Comparison of ENCODE assay signal across 8 cellular contexts in genomic region chr12:95848575-95849388, GRCh38. TPM values are rescaled to one million over a fixed set of nuclear protein-coding genes. Genes with fewer than 3 reads are reported as not detected.
DNase-seq lines count a peak whose midpoint lies in the region; ATAC-seq, FAIRE-seq and TF ChIP-seq lines count a peak whose summit lies in the region.

No MANE protein-coding gene starts in this region.

- no peaks in the 10 kb centered on the region for H3F3A ChIP-seq in PC-9 (ENCODE audit: insufficient read depth, low read depth)

- no peaks in the 10 kb centered on the region for H3K9me1 ChIP-seq in keratinocyte (ENCODE audit: control insufficient read depth, extremely low read depth, insufficient read depth, low read length)

- no peak for DNase-seq in AG04449 (ENCODE audit: low read depth, low spot score)
- DNase-seq in H4 (ENCODE audit: low spot score), result peak; percentile 42
- peak; percentile 36 to 49 for DNase-seq in PC-9
- no peak for DNase-seq in keratinocyte (ENCODE audit: low read depth, low spot score)
- DNase-seq in cerebellum (ENCODE audit: low spot score), result no peak
- DNase-seq in D341Med (ENCODE audit: low spot score), result no peak
- no peak for DNase-seq in cardiac septum (ENCODE audit: low spot score)

- TF ChIP-seq CTCF in AG04449 (IDR thresholded peaks at IDR 0.05; ENCODE audit: insufficient read depth, low read length, missing control alignments), result peak; percentile 13
- peak; percentile 65 for TF ChIP-seq CTCF in PC-9 (conservative IDR thresholded peaks at IDR 0.05)
- TF ChIP-seq CTCF in keratinocyte (optimal IDR thresholded peaks at IDR 0.05 in 1 of 3, IDR thresholded peaks at IDR 0.05 in 1 of 3, conservative IDR thresholded peaks at IDR 0.05 in 1 of 3; ENCODE audit: extremely low read depth in 1 of 3, insufficient read depth in 2 of 3, low read length in 3 of 3), result peak in 2 of 3 experiments; percentile 8 to 27

- dilution Hi-C loops in keratinocyte (cut with MboI; ENCODE audit: extremely low pct_ligation_motif_present, low sequenced_read_pairs), result no loop called here

- H3K9me2 ChIP-seq in PC-9 (ENCODE audit: insufficient read depth), result no peaks in the 10 kb centered on the region

- H3K4me3 ChIP-seq in AG04449 (ENCODE audit: low read depth, low read length) (no peak overlapping the region), PC-9 (no peak overlapping the region), keratinocyte (ENCODE audit: control insufficient read depth in 2 of 3, extremely low read depth in 1 of 3, insufficient read depth in 2 of 3, low read depth in 1 of 3, low read length in 3 of 3) (no peak overlapping the region)

- H3K4me1 ChIP-seq in PC-9 (replicated peaks; ENCODE audit: insufficient read depth) (no peaks in the 10 kb centered on the region), keratinocyte (ENCODE audit: control insufficient read depth, extremely low read depth, insufficient read depth, low read length) (no peaks in the 10 kb centered on the region)

- ATAC-seq in GM21423 (IDR thresholded peaks at IDR 0.05; ENCODE audit: unreplicated experiment), result no peak

- CTCF ChIA-PET in AG04449 (lab: Yijun Ruan, JAX), result interaction anchor here (0.6 to 3.0 kb wide), 23 partner anchors 11 to 309 kb away, joined by 3 to 30 read pairs (median 4); no protein-coding TSS in a partner anchor
- CTCF ChIA-PET in PC-9 (lab: Charles Lee), result interaction anchor here (0.7 to 1.3 kb wide), 4 partner anchors 31 to 626 kb away, joined by 3 to 9 read pairs (median 8); no protein-coding TSS in a partner anchor

- H3K27me3 ChIP-seq in PC-9 (ENCODE audit: insufficient read depth, low read depth), result no peaks in the 10 kb centered on the region
- peaks cover 4% of the 10 kb centered on the region for H3K27me3 ChIP-seq in keratinocyte (ENCODE audit: control insufficient read depth, extremely low read depth, insufficient read depth, low read length)

- no peaks in the 10 kb centered on the region for H3K36me3 ChIP-seq in PC-9 (ENCODE audit: low read depth)
- no peaks in the 10 kb centered on the region for H3K36me3 ChIP-seq in keratinocyte (ENCODE audit: control insufficient read depth in 2 of 2, extremely low read depth in 1 of 2, insufficient read depth in 2 of 2, low read length in 2 of 2)

- peak overlapping the region; percentile 58; the same call in 1 of the 2 replicates for H2AFZ ChIP-seq in PC-9
- H2AFZ ChIP-seq in keratinocyte (ENCODE audit: control insufficient read depth, low read length), result no peak overlapping the region

- H3K79me2 ChIP-seq in PC-9 (ENCODE audit: low read depth) (no peaks in the 10 kb centered on the region), keratinocyte (ENCODE audit: control insufficient read depth, insufficient read depth, low read length) (no peaks in the 10 kb centered on the region)

- no peak overlapping the region for H3K4me2 ChIP-seq in PC-9
- H3K4me2 ChIP-seq in keratinocyte (ENCODE audit: control insufficient read depth, extremely low read depth, insufficient read depth, low read depth, low read length), result no peak overlapping the region

- no peak overlapping the region for H3K9ac ChIP-seq in keratinocyte (ENCODE audit: control insufficient read depth, extremely low read depth, insufficient read depth, low read length)

- no TSS peak for BruUV-seq in PC-9 (replicated peaks; lab: Mats Ljungman, UMichigan)

- no peaks in the 10 kb centered on the region for H4K20me1 ChIP-seq in PC-9 (ENCODE audit: insufficient read depth)
- H4K20me1 ChIP-seq in keratinocyte (ENCODE audit: control insufficient read depth, extremely low read depth, insufficient read depth, low read length), result no peaks in the 10 kb centered on the region

- no peak overlapping the region for H3K27ac ChIP-seq in PC-9
- H3K27ac ChIP-seq in keratinocyte (ENCODE audit: control insufficient read depth, insufficient read depth, low read length), result no peak overlapping the region

- intact Hi-C loops in PC-9 (cut with micrococcal nuclease; ENCODE audit: unreplicated experiment) (loop anchor here (5.0 kb wide), 1 partner anchor 266 kb away; no protein-coding TSS in a partner anchor), cardiac septum (cut with DNase I) (no loop called here)

- POLR2A ChIA-PET in AG04449 (lab: Yijun Ruan, JAX) (no interaction called here), PC-9 (lab: Charles Lee; ENCODE audit: unreplicated experiment) (no interaction called here)

- no peaks in the 10 kb centered on the region for H3K9me3 ChIP-seq in PC-9 (ENCODE audit: insufficient read depth, low read depth)
- H3K9me3 ChIP-seq in keratinocyte (ENCODE audit: control insufficient read depth, low read depth, low read length), result no peaks in the 10 kb centered on the region

- peak; percentile 23 for FAIRE-seq in keratinocyte (lab: Jason Lieb, UNC)

RNA-seq across cellular contexts. Expression of gene SNRPF, which starts 10.0 kb away (rescaled TPM):
- 24.8 and 32.6 TPM in 2 replicates for total RNA-seq in H4 (2014; rRNA removed; shearing (Covaris generic))
- total RNA-seq in PC-9 (2021) (31.1 and 50.3 TPM in 2 replicates), cerebellum (26.8 TPM), cardiac septum (10.1 TPM)
- polyA plus RNA-seq in keratinocyte, result 17.2 to 46.0 TPM (median 34.7 TPM) in 3 replicates
- polyA plus RNA-seq in keratinocyte (2011; ENCODE audit: low read depth), result 35.8 TPM
- polyA plus RNA-seq in keratinocyte (2011; cell fraction: cytosol; rRNA removed), result 14.6 and 14.7 TPM in 2 replicates
- 5.8 and 10.9 TPM in 2 replicates for polyA plus RNA-seq in keratinocyte (2011; cell fraction: nucleus; rRNA removed)
- 28.1 and 72.5 TPM in 2 replicates for polyA plus RNA-seq in keratinocyte (2012; ENCODE audit: low replicate concordance)
- polyA minus RNA-seq in keratinocyte, result 2.7 to 9.1 TPM (median 8.2 TPM) in 3 replicates
- polyA minus RNA-seq in keratinocyte (2011; cell fraction: cytosol; rRNA and poly(A)+ RNA removed), result 10.9 TPM
- 1.3 and 2.3 TPM in 2 replicates for polyA minus RNA-seq in keratinocyte (2011; cell fraction: nucleus; rRNA and poly(A)+ RNA removed)

RNA-seq across cellular contexts. Expression of gene NTN4, which starts 58.2 kb away (rescaled TPM):
- total RNA-seq in H4 (2014; rRNA removed; shearing (Covaris generic)), result 16.3 and 19.4 TPM in 2 replicates
- total RNA-seq in PC-9 (2021) (41.5 and 46.0 TPM in 2 replicates), cerebellum (10.9 TPM), cardiac septum (77.8 TPM)
- 8.3 to 19.5 TPM (median 11.1 TPM) in 3 replicates for polyA plus RNA-seq in keratinocyte
- polyA plus RNA-seq in keratinocyte (2011; ENCODE audit: low read depth), result 8.9 TPM
- polyA plus RNA-seq in keratinocyte (2011; cell fraction: cytosol; rRNA removed), result 6.5 and 11.0 TPM in 2 replicates
- 30.2 and 34.8 TPM in 2 replicates for polyA plus RNA-seq in keratinocyte (2011; cell fraction: nucleus; rRNA removed)
- 7.4 and 11.4 TPM in 2 replicates for polyA plus RNA-seq in keratinocyte (2012; ENCODE audit: low replicate concordance)
- 15.6 to 44.6 TPM (median 18.6 TPM) in 3 replicates for polyA minus RNA-seq in keratinocyte
- polyA minus RNA-seq in keratinocyte (2011; cell fraction: cytosol; rRNA and poly(A)+ RNA removed), result 7.1 TPM
- 41.9 and 51.6 TPM in 2 replicates for polyA minus RNA-seq in keratinocyte (2011; cell fraction: nucleus; rRNA and poly(A)+ RNA removed)

Comparison
In these comparisons a context has a peak if more than half of its experiments do, and no peak if none do; other contexts are left out.
1. DNase-seq: peak in H4 (single experiment) and PC-9 (2 of 2); none in AG04449 (single experiment), keratinocyte (single experiment), cerebellum (single experiment), D341Med (single experiment) and cardiac septum (single experiment).
2. CTCF ChIP-seq: peak in every context shown above with its lines; median percentile 65 in PC-9; 18 in keratinocyte; 13 in AG04449.